9 cellular contexts compared by ENCODE assay signal in the genomic region with DNA sequence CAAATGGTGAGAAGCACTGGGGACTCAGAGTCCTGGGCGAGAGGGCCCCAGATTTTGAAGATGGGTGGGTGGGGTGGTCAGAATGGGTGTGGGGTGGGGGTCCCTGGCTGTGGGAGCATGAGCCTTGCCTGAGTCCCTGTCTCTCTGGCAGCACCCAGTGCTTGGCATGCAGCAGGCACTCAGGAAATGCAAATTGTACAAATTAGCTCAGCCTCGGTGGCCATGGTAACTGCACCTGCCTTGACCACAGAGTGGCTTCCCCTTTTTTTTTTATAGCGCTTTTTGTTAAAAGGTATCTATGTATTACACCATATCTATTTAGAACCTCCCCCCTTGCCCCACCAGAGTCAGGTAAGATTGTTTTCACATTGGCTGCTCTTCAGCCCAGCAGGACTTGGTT. TPM values are rescaled to one million over a fixed set of nuclear protein-coding genes. Genes with fewer than 3 reads are reported as not detected.
DNase-seq lines count a peak whose midpoint lies in the region; ATAC-seq and TF ChIP-seq lines count a peak whose summit lies in the region.
"Had no signal": no experiment of that assay in that cellular context is flagged by ENCODE, and none has a peak within 500 bp of the region (broad histone marks: within the 10 kb centered on the region; RNA-seq: fewer than 3 reads in every experiment).

No MANE protein-coding gene starts in this region.

- H3K9me3 Mint-ChIP-seq in activated CD8-positive, alpha-beta T cell treated with anti-CD3 and anti-CD28 coated beads for 36 hours, result no peaks in the 10 kb centered on the region
- H3K9me3 Mint-ChIP-seq in activated CD4-positive, alpha-beta memory T cell treated with anti-CD3 and anti-CD28 coated beads for 36 hours, result no peaks in the 10 kb centered on the region

- no peaks in the 10 kb centered on the region for H3K4me1 Mint-ChIP-seq in activated CD8-positive, alpha-beta T cell treated with anti-CD3 and anti-CD28 coated beads for 36 hours (ENCODE audit: low read depth)
- no peaks in the 10 kb centered on the region for H3K4me1 Mint-ChIP-seq in activated CD4-positive, alpha-beta memory T cell treated with anti-CD3 and anti-CD28 coated beads for 36 hours (ENCODE audit: low read depth)

- H3K27me3 Mint-ChIP-seq in activated CD8-positive, alpha-beta T cell treated with anti-CD3 and anti-CD28 coated beads for 36 hours, result peaks cover 44% of the 10 kb centered on the region
- peaks cover 41% of the 10 kb centered on the region for H3K27me3 Mint-ChIP-seq in activated CD4-positive, alpha-beta memory T cell treated with anti-CD3 and anti-CD28 coated beads for 36 hours

- H3K36me3 Mint-ChIP-seq in activated CD8-positive, alpha-beta T cell treated with anti-CD3 and anti-CD28 coated beads for 36 hours (ENCODE audit: low read depth), result no peaks in the 10 kb centered on the region
- no peaks in the 10 kb centered on the region for H3K36me3 Mint-ChIP-seq in activated CD4-positive, alpha-beta memory T cell treated with anti-CD3 and anti-CD28 coated beads for 36 hours

- POLR2A ChIA-PET in activated CD8-positive, alpha-beta T cell treated with anti-CD3 and anti-CD28 coated beads for 36 hours (lab: Charles Lee), result no interaction called here
- POLR2A ChIA-PET in activated CD4-positive, alpha-beta memory T cell treated with anti-CD3 and anti-CD28 coated beads for 36 hours (lab: Charles Lee), result no interaction called here

- no peaks in the 10 kb centered on the region for H3K4me1 ChIP-seq in upper lobe of right lung
- H3K4me1 ChIP-seq in SJCRH30, result no peaks in the 10 kb centered on the region

- H3K9me3 ChIP-seq in upper lobe of right lung, result no peaks in the 10 kb centered on the region
- H3K9me3 ChIP-seq in SJCRH30 (replicated peaks), result no peaks in the 10 kb centered on the region

- intact Hi-C loops in activated CD8-positive, alpha-beta T cell treated with anti-CD3 and anti-CD28 coated beads for 36 hours (cut with micrococcal nuclease), result no loop called here
- intact Hi-C loops in upper lobe of right lung (cut with DNase I), result no loop called here
- intact Hi-C loops in activated CD4-positive, alpha-beta memory T cell treated with anti-CD3 and anti-CD28 coated beads for 36 hours (cut with micrococcal nuclease), result no loop called here

- no peak for TF ChIP-seq CTCF in activated CD8-positive, alpha-beta T cell treated with anti-CD3 and anti-CD28 coated beads for 36 hours (IDR thresholded peaks at IDR 0.05)
- no peak for TF ChIP-seq CTCF in upper lobe of right lung (IDR thresholded peaks at IDR 0.05)

- CTCF ChIA-PET in activated CD8-positive, alpha-beta T cell treated with anti-CD3 and anti-CD28 coated beads for 36 hours (lab: Charles Lee), result no interaction called here
- CTCF ChIA-PET in activated CD4-positive, alpha-beta memory T cell treated with anti-CD3 and anti-CD28 coated beads for 36 hours (lab: Charles Lee), result no interaction called here

- H3K4me3 ChIP-seq in upper lobe of right lung (no peak overlapping the region), SJCRH30 (no peak overlapping the region)
- H3K4me3 ChIP-seq: smooth muscle cell had no signal

- peaks cover 56% of the 10 kb centered on the region for H3K27me3 ChIP-seq in upper lobe of right lung
- H3K27me3 ChIP-seq in SJCRH30, result no peaks in the 10 kb centered on the region

- H3K36me3 ChIP-seq in upper lobe of right lung, result no peaks in the 10 kb centered on the region
- H3K36me3 ChIP-seq in SJCRH30, result no peaks in the 10 kb centered on the region

- H3K27ac ChIP-seq in upper lobe of right lung (no peak overlapping the region), SJCRH30 (no peak overlapping the region)

- H3K27ac Mint-ChIP-seq in activated CD8-positive, alpha-beta T cell treated with anti-CD3 and anti-CD28 coated beads for 36 hours, result no peak overlapping the region
- no peak overlapping the region for H3K27ac Mint-ChIP-seq in activated CD4-positive, alpha-beta memory T cell treated with anti-CD3 and anti-CD28 coated beads for 36 hours

- ATAC-seq in GM18511 (IDR thresholded peaks at IDR 0.05; ENCODE audit: unreplicated experiment), result peak; percentile 98
- peak; percentile 89 for ATAC-seq in GM21515 (IDR thresholded peaks at IDR 0.05; ENCODE audit: unreplicated experiment)
- peak; percentile 96 for ATAC-seq in HG03460 (IDR thresholded peaks at IDR 0.05; ENCODE audit: unreplicated experiment)
- ATAC-seq in activated CD8-positive, alpha-beta T cell treated with anti-CD3 and anti-CD28 coated beads for 36 hours, result peak; percentile 37
- no peak for ATAC-seq in upper lobe of right lung

- no peak overlapping the region for H3K4me3 Mint-ChIP-seq in activated CD8-positive, alpha-beta T cell treated with anti-CD3 and anti-CD28 coated beads for 36 hours
- no peak overlapping the region for H3K4me3 Mint-ChIP-seq in activated CD4-positive, alpha-beta memory T cell treated with anti-CD3 and anti-CD28 coated beads for 36 hours

- peak; percentile 24 for DNase-seq in activated CD8-positive, alpha-beta T cell treated with anti-CD3 and anti-CD28 coated beads for 36 hours
- no peak for DNase-seq in AG08396 (ENCODE audit: low spot score)
- DNase-seq in upper lobe of right lung, result no peak
- DNase-seq in SJCRH30, result no peak
- DNase-seq in activated CD4-positive, alpha-beta memory T cell treated with anti-CD3 and anti-CD28 coated beads for 36 hours, result no peak

RNA-seq across cellular contexts. Expression of a gene that starts 19.2 kb away (rescaled TPM):
- total RNA-seq in activated CD8-positive, alpha-beta T cell treated with anti-CD3 and anti-CD28 coated beads for 36 hours, result under 1 TPM; 0.20 to 0.31 TPM
- not detected for total RNA-seq in upper lobe of right lung
- total RNA-seq in SJCRH30 (2014; rRNA removed; shearing (Covaris generic)), result 37.8 and 38.5 TPM in 2 replicates
- under 1 TPM; 0.14 to 0.22 TPM for total RNA-seq in activated CD4-positive, alpha-beta memory T cell treated with anti-CD3 and anti-CD28 coated beads for 36 hours

Comparison
In these comparisons a context has a peak if more than half of its experiments do, and no peak if none do; other contexts are left out.
1. RNA of a gene that starts 19.2 kb away (total RNA-seq): 37.8 to 38.5 TPM in SJCRH30; 0.20 to 0.31 TPM in activated CD8-positive, alpha-beta T cell treated with anti-CD3 and anti-CD28 coated beads for 36 hours, 0.14 to 0.22 TPM in activated CD4-positive, alpha-beta memory T cell treated with anti-CD3 and anti-CD28 coated beads for 36 hours and not detected in upper lobe of right lung (single experiment); every median in the first group is over 10 times any median in the second.